In the genomic region with DNA sequence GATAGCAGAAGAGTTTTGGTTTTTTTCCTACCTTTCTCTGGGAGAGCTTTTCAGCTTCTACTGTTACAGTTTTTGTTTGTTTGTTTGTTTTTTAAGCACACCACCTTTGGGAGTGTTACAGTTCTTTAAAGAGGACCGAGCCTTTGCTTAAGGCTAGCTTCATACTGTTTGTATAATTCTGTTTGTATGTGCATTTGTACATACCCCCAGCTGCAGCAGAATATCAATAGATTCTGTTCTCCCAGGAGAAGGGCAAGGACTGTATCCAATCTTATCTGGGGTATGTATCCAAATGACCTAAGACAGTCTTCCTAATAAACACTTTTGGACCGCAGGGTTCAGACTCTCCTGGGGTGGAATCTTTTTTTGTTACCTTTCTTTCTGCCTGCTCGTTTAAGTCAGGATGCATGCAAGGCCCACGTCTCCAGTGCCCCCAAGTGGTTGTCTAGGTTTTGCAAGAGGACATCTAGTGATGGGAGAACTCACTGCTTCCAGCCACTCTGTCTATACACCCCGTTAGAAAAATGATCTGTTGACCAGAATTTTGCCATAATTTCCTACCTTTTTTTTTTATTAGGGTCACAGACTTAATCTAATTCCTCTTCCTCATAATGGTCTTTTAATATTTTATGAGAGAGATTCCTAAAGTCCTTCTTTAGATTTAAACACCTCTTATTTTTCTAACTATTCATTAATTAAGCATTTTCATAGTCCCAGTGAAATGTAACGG, we compare ENCODE assay signal across 2 cellular contexts.
TF ChIP-seq lines count a peak whose summit lies in the region.

No MANE protein-coding gene starts in this region.

TF ChIP-seq in IMR-90, 13 proteins besides CTCF, POLR2A, EP300 and RAD21:
- TF ChIP-seq, protein P1, sequence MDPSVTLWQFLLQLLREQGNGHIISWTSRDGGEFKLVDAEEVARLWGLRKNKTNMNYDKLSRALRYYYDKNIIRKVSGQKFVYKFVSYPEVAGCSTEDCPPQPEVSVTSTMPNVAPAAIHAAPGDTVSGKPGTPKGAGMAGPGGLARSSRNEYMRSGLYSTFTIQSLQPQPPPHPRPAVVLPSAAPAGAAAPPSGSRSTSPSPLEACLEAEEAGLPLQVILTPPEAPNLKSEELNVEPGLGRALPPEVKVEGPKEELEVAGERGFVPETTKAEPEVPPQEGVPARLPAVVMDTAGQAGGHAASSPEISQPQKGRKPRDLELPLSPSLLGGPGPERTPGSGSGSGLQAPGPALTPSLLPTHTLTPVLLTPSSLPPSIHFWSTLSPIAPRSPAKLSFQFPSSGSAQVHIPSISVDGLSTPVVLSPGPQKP (IDR thresholded peaks at IDR 0.05; ENCODE audit: borderline replicate concordance, low read depth, low read length) = no peak
- TF ChIP-seq SMC3 (IDR thresholded peaks at IDR 0.05; ENCODE audit: low read depth, low read length) (peak; percentile 81), RFX5 (IDR thresholded peaks at IDR 0.05; ENCODE audit: low read depth, low read length) (no peak), RCOR1 (IDR thresholded peaks at IDR 0.05; ENCODE audit: insufficient replicate concordance, low read length) (no peak), FOS (IDR thresholded peaks at IDR 0.05; ENCODE audit: low read depth, low read length) (no peak), BHLHE40 (IDR thresholded peaks at IDR 0.05; ENCODE audit: low read depth, low read length) (no peak), CHD1 (IDR thresholded peaks at IDR 0.05; ENCODE audit: low read depth, low read length) (no peak), MAZ (IDR thresholded peaks at IDR 0.05; ENCODE audit: borderline replicate concordance, low read depth, low read length) (no peak), NFE2L2 (IDR thresholded peaks at IDR 0.05; ENCODE audit: low read depth, low read length) (no peak), MAFK (IDR thresholded peaks at IDR 0.05; ENCODE audit: low read depth, low read length) (no peak), CEBPB (IDR thresholded peaks at IDR 0.05; ENCODE audit: low read depth, low read length) (0 out of 2 replicates have a peak, but pooled peaks have one; percentile 2), MXI1 (IDR thresholded peaks at IDR 0.05; ENCODE audit: borderline replicate concordance, low read depth, low read length) (no peak)
- TF ChIP-seq, protein P2, sequence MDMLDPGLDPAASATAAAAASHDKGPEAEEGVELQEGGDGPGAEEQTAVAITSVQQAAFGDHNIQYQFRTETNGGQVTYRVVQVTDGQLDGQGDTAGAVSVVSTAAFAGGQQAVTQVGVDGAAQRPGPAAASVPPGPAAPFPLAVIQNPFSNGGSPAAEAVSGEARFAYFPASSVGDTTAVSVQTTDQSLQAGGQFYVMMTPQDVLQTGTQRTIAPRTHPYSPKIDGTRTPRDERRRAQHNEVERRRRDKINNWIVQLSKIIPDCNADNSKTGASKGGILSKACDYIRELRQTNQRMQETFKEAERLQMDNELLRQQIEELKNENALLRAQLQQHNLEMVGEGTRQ (IDR thresholded peaks at IDR 0.05; ENCODE audit: low read depth, low read length) = no peak

TF ChIP-seq in neural cell, 6 proteins besides CTCF, POLR2A, EP300 and RAD21:
- TF ChIP-seq POLR2AphosphoS5 (IDR thresholded peaks at IDR 0.05) (no peak), SMC3 (conservative IDR thresholded peaks at IDR 0.05; ENCODE audit: poor library complexity) (peak; percentile 74)
TF ChIP-seq in neural cell: peak in this region for 1.
